8 cellular contexts compared by ENCODE assay signal in the genomic region with DNA sequence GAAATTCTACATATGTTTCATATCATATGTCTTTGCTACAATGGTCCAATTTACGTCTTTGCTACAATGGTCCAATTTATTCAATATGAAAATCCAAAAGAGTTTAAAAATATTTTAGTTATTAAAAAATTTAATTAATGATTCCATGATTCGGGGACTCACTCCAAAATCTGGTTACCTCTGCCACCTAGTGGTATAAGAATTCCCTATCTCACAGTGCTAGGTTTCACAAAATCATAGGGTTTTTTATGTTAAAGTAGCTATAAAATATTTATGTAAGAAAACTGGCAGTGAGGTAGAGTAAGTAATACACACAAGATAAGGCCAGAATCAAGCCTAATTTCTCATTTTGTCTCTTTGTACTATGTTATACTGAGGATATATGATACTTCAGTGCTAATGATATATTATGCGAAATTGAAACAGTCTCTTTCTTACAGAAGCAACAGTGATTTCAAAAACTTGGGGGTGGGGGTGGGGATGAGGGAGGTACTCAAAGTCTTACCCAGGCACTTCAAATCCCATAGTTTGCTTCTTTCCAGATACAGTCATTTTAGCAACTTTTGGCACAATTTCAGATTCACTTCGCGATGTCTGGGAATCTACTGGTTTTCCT. TPM values are rescaled to one million over a fixed set of nuclear protein-coding genes. Genes with fewer than 3 reads are reported as not detected.
DNase-seq lines count a peak whose midpoint lies in the region; ATAC-seq, FAIRE-seq and TF ChIP-seq lines count a peak whose summit lies in the region.

No MANE protein-coding gene starts in this region.

- DNase-seq in SK-N-MC (ENCODE audit: low read depth, low spot score) (peak; percentile 28), hepatocyte (ENCODE audit: low spot score) (peak; percentile 23), NCI-H1417 treated with DMSO at 0.1 percent for 48 hours (lab: John Stamatoyannopoulos, UW) (no peak), Right ventricle myocardium superior (no peak)

- no peaks in the 10 kb centered on the region for H3K27me3 ChIP-seq in hepatocyte

- ATAC-seq in GM21737 (IDR thresholded peaks at IDR 0.05; ENCODE audit: unreplicated experiment) = no peak
- no peak for ATAC-seq in HG03045 (IDR thresholded peaks at IDR 0.05; ENCODE audit: unreplicated experiment)
- no peak for ATAC-seq in Right ventricle myocardium superior (ENCODE audit: poor library complexity)

- H4K20me1 ChIP-seq in hepatocyte (ENCODE audit: insufficient read depth, poor library complexity, severe bottlenecking) = no peaks in the 10 kb centered on the region

- FAIRE-seq in A204.1 (lab: Jason Lieb, UNC) = peak; percentile 94

- intact Hi-C loops in Right ventricle myocardium superior (cut with DNase I) = no loop called here

- H3K4me2 ChIP-seq in hepatocyte = no peak overlapping the region

- H3K36me3 ChIP-seq in SK-N-MC (ENCODE audit: insufficient read depth, low read length) = peaks cover 21% of the 10 kb centered on the region
- H3K36me3 ChIP-seq in hepatocyte (replicated peaks; ENCODE audit: insufficient read depth, low read depth) = no peaks in the 10 kb centered on the region

- no peaks in the 10 kb centered on the region for H3K79me2 ChIP-seq in hepatocyte

- no peaks in the 10 kb centered on the region for H3K4me1 ChIP-seq in hepatocyte (ENCODE audit: insufficient read depth)

- H3K4me3 ChIP-seq in SK-N-MC = no peak overlapping the region
- H3K4me3 ChIP-seq in hepatocyte = no peak overlapping the region

- WGBS in hepatocyte (ENCODE audit: low lambda C conversion rate, missing lambda C conversion rate) = 88% methylated on average over 5 of the region's 5 CpGs

- H3K9me3 ChIP-seq in SK-N-MC (ENCODE audit: low read depth, low read length) (no peaks in the 10 kb centered on the region), hepatocyte (ENCODE audit: low read depth) (no peaks in the 10 kb centered on the region)

- no peaks in the 10 kb centered on the region for H3K9me2 ChIP-seq in hepatocyte (replicated peaks; ENCODE audit: insufficient read depth)

- H3K27ac ChIP-seq in SK-N-MC (no peak overlapping the region), hepatocyte (no peak overlapping the region)

- TF ChIP-seq CTCF in GM12873 (IDR thresholded peaks at IDR 0.05; ENCODE audit: insufficient read depth, low read depth, low read length, missing control alignments) (peak; percentile 46), hepatocyte (IDR thresholded peaks at IDR 0.05; ENCODE audit: poor library complexity) (peak; percentile 64)

- H2AFZ ChIP-seq in hepatocyte = no peak overlapping the region

- no peak overlapping the region for H3K9ac ChIP-seq in SK-N-MC (ENCODE audit: insufficient read length)

RNA-seq across cellular contexts. Expression of a gene that starts 52.3 kb away (rescaled TPM):
- total RNA-seq in hepatocyte = 70.0 and 70.6 TPM in 2 replicates
- polyA plus RNA-seq in hepatocyte = 43.0 and 44.5 TPM in 2 replicates
- total RNA-seq in Right ventricle myocardium superior = 89.0 TPM

RNA-seq across cellular contexts. Expression of a gene that starts 52.4 kb away (rescaled TPM):
- total RNA-seq in hepatocyte = 9.9 and 11.0 TPM in 2 replicates
- polyA plus RNA-seq in hepatocyte = 5.3 and 8.0 TPM in 2 replicates
- 0.19 TPM for total RNA-seq in Right ventricle myocardium superior

Comparison
In these comparisons a context has a peak if more than half of its experiments do, and no peak if none do; other contexts are left out.
1. DNase-seq: peak in SK-N-MC (single experiment) and hepatocyte (single experiment); none in NCI-H1417 treated with DMSO at 0.1 percent for 48 hours (single experiment) and Right ventricle myocardium superior (single experiment).